1 cellular context compared by ENCODE assay signal in genomic region chr19:36379510-36379819, GRCh38.
TF ChIP-seq lines count a peak whose summit lies in the region.

No MANE protein-coding gene starts in this region.

TF ChIP-seq in K562, 482 proteins besides CTCF, POLR2A, EP300 and RAD21 (continued from another document):
- no peak for TF ChIP-seq MGA (IDR thresholded peaks at IDR 0.05)
- no peak for TF ChIP-seq ZNF316 (IDR thresholded peaks at IDR 0.05)
- TF ChIP-seq HDAC2 (IDR thresholded peaks at IDR 0.05): no peak
- no peak for TF ChIP-seq ZNF780A (CRISPR knock-in tag; IDR thresholded peaks at IDR 0.05)
- no peak for TF ChIP-seq ZNF311 (CRISPR knock-in tag; IDR thresholded peaks at IDR 0.05)
- no peak for TF ChIP-seq PTTG1 (tag; IDR thresholded peaks at IDR 0.05; ENCODE audit: low read depth)
- no peak for TF ChIP-seq ZBTB17 (CRISPR knock-in tag; IDR thresholded peaks at IDR 0.05)
- no peak for TF ChIP-seq TAF9B (IDR thresholded peaks at IDR 0.05; ENCODE audit: partially characterized antibody)
- no peak for TF ChIP-seq HDAC8 (tag; IDR thresholded peaks at IDR 0.05)
- TF ChIP-seq TSHZ1 (CRISPR knock-in tag; IDR thresholded peaks at IDR 0.05): no peak
- TF ChIP-seq HDAC3 (IDR thresholded peaks at IDR 0.05; ENCODE audit: borderline replicate concordance, partially characterized antibody): no peak
- TF ChIP-seq E2F5 (CRISPR knock-in tag; IDR thresholded peaks at IDR 0.05): no peak
- no peak for TF ChIP-seq ARID2 (IDR thresholded peaks at IDR 0.05)
- no peak for TF ChIP-seq ZEB2 (IDR thresholded peaks at IDR 0.05)
- TF ChIP-seq HEY1 (CRISPR knock-in tag; IDR thresholded peaks at IDR 0.05; ENCODE audit: borderline replicate concordance): no peak
- no peak for TF ChIP-seq BACH1 (tag; IDR thresholded peaks at IDR 0.05)
- no peak for TF ChIP-seq ZNF12 (CRISPR knock-in tag; IDR thresholded peaks at IDR 0.05)
- no peak for TF ChIP-seq HMGN3 (IDR thresholded peaks at IDR 0.05; ENCODE audit: borderline replicate concordance, extremely low read depth, insufficient read length, low read depth, low read length)
